Comparison of ENCODE assay signal across 10 cellular contexts in genomic region chr10:14907591-14907990, GRCh38. TPM values are rescaled to one million over a fixed set of nuclear protein-coding genes. Genes with fewer than 3 reads are reported as not detected.
"Had no signal": no experiment of that assay in that cellular context is flagged by ENCODE, and none has a peak within 500 bp of the region (broad histone marks: within the 10 kb centered on the region; RNA-seq: fewer than 3 reads in every experiment).

No MANE protein-coding gene starts in this region.

RNA-seq across cellular contexts. Expression of gene SUV39H2, which starts 28.9 kb away (rescaled TPM):
- total RNA-seq: ascending aorta had no signal

RNA-seq across cellular contexts. Expression of gene MEIG1, which starts 51.6 kb away (rescaled TPM):
- total RNA-seq: activated T-cell treated with anti-CD3 and anti-CD28 coated beads, Interleukin-2, amount 50 U/mL, for 4 hours; aorta; ascending aorta; body of pancreas; breast epithelium; bronchial epithelial cell; cardiac muscle cell; cerebellum; chondrocyte had no signal
- polyA plus RNA-seq: adipose tissue, aorta had no signal
